19 cellular contexts compared by ENCODE assay signal in genomic region chr7:120505770-120506169, GRCh38.
DNase-seq lines count a peak whose midpoint lies in the region; ATAC-seq, FAIRE-seq and TF ChIP-seq lines count a peak whose summit lies in the region.
"Had no signal": no experiment of that assay in that cellular context is flagged by ENCODE, and none has a peak within 500 bp of the region (broad histone marks: within the 10 kb centered on the region; RNA-seq: fewer than 3 reads in every experiment).

No MANE protein-coding gene starts in this region.

- no peak overlapping the region for H3K4me3 ChIP-seq in GM23338
- no peak overlapping the region for H3K4me3 ChIP-seq in kidney (ENCODE audit: low read length in 2 of 2)
- H3K4me3 ChIP-seq: BLaER1, GM12878 had no signal

- H3K79me2 ChIP-seq in GM23338 (replicated peaks; ENCODE audit: insufficient read depth) = no peaks in the 10 kb centered on the region

- no peak for ATAC-seq in GM23338
- ATAC-seq: CD8-positive, alpha-beta T cell; GM12878 had no signal

- peak; percentile 87 for FAIRE-seq in colon (lab: Jason Lieb, UNC)
- peak; percentile 82 for FAIRE-seq in kidney (lab: Jason Lieb, UNC)
- no peak for FAIRE-seq in GM12892 (lab: Jason Lieb, UNC)
- FAIRE-seq: GM12878, H1 had no signal

- TF ChIP-seq POLR2A in GM12892 (IDR thresholded peaks at IDR 0.05; ENCODE audit: low read depth, low read length) = no peak

- H3K9ac ChIP-seq in kidney (ENCODE audit: low read length in 2 of 2) = no peak overlapping the region
- H3K9ac ChIP-seq: BLaER1 had no signal

- TF ChIP-seq CTCF in GM23338 (conservative IDR thresholded peaks at IDR 0.05; ENCODE audit: low read depth in 2 of 2) (no peak), kidney (IDR thresholded peaks at IDR 0.05; ENCODE audit: borderline replicate concordance, extremely low read depth, insufficient read depth) (no peak)

- H3K4me1 Mint-ChIP-seq in GM23338 = peaks cover 37% of the 10 kb centered on the region
- H3K4me1 Mint-ChIP-seq: B cell; CD4-positive, CD25-positive, alpha-beta regulatory T cell had no signal

- no peak overlapping the region for H2AFZ ChIP-seq in GM23338

- DNase-seq in GM23338 (ENCODE audit: low spot score) (no peak), kidney (no peak), GM12892 (ENCODE audit: insufficient read length) (no peak), NCI-H526 treated with DMSO at 0.1 percent for 48 hours (lab: John Stamatoyannopoulos, UW) (no peak), hypothalamus (lab: John Stamatoyannopoulos, UW) (no peak)
- DNase-seq: Caco-2; CD4-positive, CD25-positive, alpha-beta regulatory T cell; CD8-positive, alpha-beta T cell; DMS153; DND-41; GDM1; H7; HCEC 1CT had no signal

- no peak overlapping the region for H3K4me3 Mint-ChIP-seq in GM23338
- H3K4me3 Mint-ChIP-seq: B cell; CD4-positive, CD25-positive, alpha-beta regulatory T cell; CD8-positive, alpha-beta T cell had no signal

- H3K9me3 Mint-ChIP-seq in GM23338 = no peaks in the 10 kb centered on the region

- no peaks in the 10 kb centered on the region for H3K27me3 ChIP-seq in GM23338 (ENCODE audit: insufficient read depth)
- H3K27me3 ChIP-seq: BLaER1 had no signal

- no peaks in the 10 kb centered on the region for H3K36me3 Mint-ChIP-seq in GM23338 (ENCODE audit: low read depth)
- H3K36me3 Mint-ChIP-seq: CD4-positive, CD25-positive, alpha-beta regulatory T cell; CD8-positive, alpha-beta T cell had no signal

- no peaks in the 10 kb centered on the region for H3K9me2 ChIP-seq in GM23338 (ENCODE audit: insufficient read depth)

- H3K36me3 ChIP-seq in GM23338 (ENCODE audit: insufficient read depth) (no peaks in the 10 kb centered on the region), kidney (ENCODE audit: control insufficient read depth in 1 of 2, insufficient read depth in 2 of 2, low read length in 2 of 2) (no peaks in the 10 kb centered on the region)
- H3K36me3 ChIP-seq: BLaER1 had no signal

- H3K27me3 Mint-ChIP-seq in GM23338 (ENCODE audit: insufficient read depth, low read depth, poor library complexity) = no peaks in the 10 kb centered on the region
- H3K27me3 Mint-ChIP-seq: B cell; CD4-positive, CD25-positive, alpha-beta regulatory T cell had no signal

- H3F3A ChIP-seq in GM23338 (replicated peaks; ENCODE audit: low read depth) = no peaks in the 10 kb centered on the region

- H3K4me2 ChIP-seq in GM23338 = no peak overlapping the region
- H3K4me2 ChIP-seq: BLaER1 had no signal

- H3K4me1 ChIP-seq in GM23338 (ENCODE audit: insufficient read depth) = peaks cover 34% of the 10 kb centered on the region
- no peaks in the 10 kb centered on the region for H3K4me1 ChIP-seq in kidney (ENCODE audit: control insufficient read depth in 1 of 2, insufficient read depth in 1 of 2, low read depth in 1 of 2, low read length in 2 of 2)
- H3K4me1 ChIP-seq: BLaER1 had no signal

- no peaks in the 10 kb centered on the region for H4K20me1 ChIP-seq in GM23338 (replicated peaks; ENCODE audit: insufficient read depth)
- H4K20me1 ChIP-seq: BLaER1 had no signal

- H3K27ac Mint-ChIP-seq in GM23338 = 0 out of 2 replicates have a peak overlapping the region, but pooled peaks have one; percentile 12
- H3K27ac Mint-ChIP-seq: B cell; CD4-positive, CD25-positive, alpha-beta regulatory T cell; CD8-positive, alpha-beta T cell had no signal

- H3K27ac ChIP-seq in GM23338 (ENCODE audit: low read depth) = no peak overlapping the region
- no peak overlapping the region for H3K27ac ChIP-seq in kidney (ENCODE audit: low read depth in 2 of 2, low read length in 2 of 2)
- H3K27ac ChIP-seq: BLaER1, C4-2B had no signal

- intact Hi-C loops in kidney (cut with DNase I) = no loop called here

- no peaks in the 10 kb centered on the region for H3K9me3 ChIP-seq in kidney (ENCODE audit: control insufficient read depth in 1 of 2, low read length in 2 of 2)
- H3K9me3 ChIP-seq: BLaER1, Caco-2 had no signal

TF ChIP-seq in GM23338, 12 proteins besides CTCF, POLR2A, EP300 and RAD21 (continues in another document):
- TF ChIP-seq ETS1 (IDR thresholded peaks at IDR 0.05) (no peak), NANOG (IDR thresholded peaks at IDR 0.05; ENCODE audit: borderline replicate concordance) (no peak), POLR2AphosphoS5 (IDR thresholded peaks at IDR 0.05; ENCODE audit: low read depth) (no peak), ZNF114 (CRISPR knock-in tag; IDR thresholded peaks at IDR 0.05) (no peak), ZNF331 (CRISPR knock-in tag; IDR thresholded peaks at IDR 0.05; ENCODE audit: low read depth) (no peak), ZNF462 (CRISPR knock-in tag; IDR thresholded peaks at IDR 0.05) (no peak), JUNB (IDR thresholded peaks at IDR 0.05; ENCODE audit: unreplicated experiment) (no peak), EZH2phosphoT487 (IDR thresholded peaks at IDR 0.05; ENCODE audit: unreplicated experiment) (no peak), CREB1 (CRISPR knock-in tag; IDR thresholded peaks at IDR 0.05; ENCODE audit: low read depth) (no peak)
